Comparison of ENCODE assay signal across 28 cellular contexts in the genomic region with DNA sequence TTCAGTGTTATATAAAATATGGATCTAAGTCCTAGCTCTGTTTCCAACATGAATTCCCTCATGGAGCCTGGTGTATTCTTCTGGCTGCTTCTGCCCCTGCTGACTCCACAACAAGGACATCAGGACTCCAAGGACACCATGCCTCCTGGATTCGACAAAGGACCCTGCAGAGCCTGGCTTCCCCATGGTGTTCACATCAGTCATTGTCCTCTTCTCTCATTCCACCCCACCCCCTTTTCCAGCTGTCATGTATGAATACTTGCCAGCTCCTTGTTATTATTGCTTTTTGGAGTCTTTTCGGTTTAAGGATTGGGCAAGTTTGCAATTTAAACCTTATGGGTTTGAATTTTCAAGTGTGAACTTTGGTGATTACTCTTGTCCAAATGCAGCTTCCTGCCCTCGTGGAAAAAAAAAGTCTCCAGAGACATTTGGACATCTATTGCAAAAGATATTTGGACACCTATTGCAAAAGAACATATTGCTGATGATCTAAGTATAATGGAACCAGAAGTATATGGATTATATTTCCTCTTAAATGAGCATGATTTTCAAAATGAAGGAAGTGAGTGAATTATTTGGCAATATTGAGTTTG. TPM values are rescaled to one million over a fixed set of nuclear protein-coding genes. Genes with fewer than 3 reads are reported as not detected.
DNase-seq lines count a peak whose midpoint lies in the region; ATAC-seq and TF ChIP-seq lines count a peak whose summit lies in the region.
"Had no signal": no experiment of that assay in that cellular context is flagged by ENCODE, and none has a peak within 500 bp of the region (broad histone marks: within the 10 kb centered on the region; RNA-seq: fewer than 3 reads in every experiment).

No MANE protein-coding gene starts in this region.

- no peaks in the 10 kb centered on the region for H3K27me3 Mint-ChIP-seq in Caco-2 (ENCODE audit: insufficient read depth, unreplicated experiment)

- intact Hi-C loops in IMR-90 (cut with micrococcal nuclease), result loop anchor here (2.0 kb wide), 1 partner anchor 31 kb away; no protein-coding TSS in a partner anchor
- intact Hi-C loops in Caco-2 (cut with micrococcal nuclease; ENCODE audit: unreplicated experiment), result no loop called here
- intact Hi-C loops in vagina (cut with DNase I), result no loop called here

- WGBS in IMR-90 (ENCODE audit: extremely low coverage in 2 of 2, insufficient read length in 1 of 2), 2 experiments, result no CpG with 5 or more reads among the region's 3 CpGs

- H3K9me3 ChIP-seq in IMR-90 (ENCODE audit: control insufficient read depth, insufficient read depth, low read length) (no peaks in the 10 kb centered on the region), Caco-2 (no peaks in the 10 kb centered on the region), vagina (no peaks in the 10 kb centered on the region)
- H3K9me3 ChIP-seq: A549, SJCRH30 had no signal

- no peak overlapping the region for H2AK9ac ChIP-seq in IMR-90 (replicated peaks; ENCODE audit: low read depth, low read length, poor library complexity)

- H2AFZ ChIP-seq in IMR-90 (replicated peaks; ENCODE audit: low read length, poor library complexity), result peak overlapping the region; percentile 60

- H3K4me1 ChIP-seq in IMR-90 (ENCODE audit: control insufficient read depth, insufficient read depth, low read length), result peaks cover 9% of the 10 kb centered on the region
- H3K4me1 ChIP-seq in Caco-2, result no peaks in the 10 kb centered on the region
- no peaks in the 10 kb centered on the region for H3K4me1 ChIP-seq in vagina
- H3K4me1 ChIP-seq: A549, foreskin keratinocyte had no signal

- TF ChIP-seq POLR2A in IMR-90 (IDR thresholded peaks at IDR 0.05; ENCODE audit: low read depth, low read length) (no peak), vagina (IDR thresholded peaks at IDR 0.05) (no peak)

- H3K14ac ChIP-seq in IMR-90 (replicated peaks; ENCODE audit: low read depth, low read length), result peak overlapping the region; percentile 54; the same call in 1 of the 2 replicates

- peak overlapping the region; percentile 44; the same call in 1 of the 2 replicates for H2BK120ac ChIP-seq in IMR-90 (ENCODE audit: low read depth, low read length)

- TF ChIP-seq RAD21 in IMR-90 (IDR thresholded peaks at IDR 0.05; ENCODE audit: low read length), result no peak

- CTCF ChIA-PET in IMR-90 (lab: Yijun Ruan, JAX) (interaction anchor here (0.6 to 1.6 kb wide), 3 partner anchors 63 to 111 kb away, joined by 4 to 6 read pairs (median 5); no protein-coding TSS in a partner anchor), Caco-2 (lab: Charles Lee) (no interaction called here)

- peak overlapping the region; percentile 74; the same call in 2 of the 3 replicates for H2BK15ac ChIP-seq in IMR-90 (ENCODE audit: low read depth, low read length)

- POLR2A ChIA-PET in IMR-90 (lab: Charles Lee; ENCODE audit: unreplicated experiment) (no interaction called here), Caco-2 (lab: Charles Lee) (no interaction called here)

- DNase-seq in SIG-M5 treated with dmso at 0.1 percent for 504 hours (lab: John Stamatoyannopoulos, UW; ENCODE audit: unreplicated experiment) (peak; percentile 27), SIG-M5 (lab: John Stamatoyannopoulos, UW) (no peak), IMR-90 (peak; percentile 33), fibroblast of mammary gland (ENCODE audit: low read depth) (peak; percentile 87), skeletal muscle cell (ENCODE audit: low read depth) (peak; percentile 75), NCI-H146 (lab: John Stamatoyannopoulos, UW) (no peak), Caco-2 (no peak), vagina (ENCODE audit: extremely low spot score in 2 of 2) (no peak)
- DNase-seq: activated CD4-positive, alpha-beta T cell treated with anti-CD3 and anti-CD28 coated beads, Interleukin-2, amount 50 U/mL, for 48 hours; activated naive CD4-positive, alpha-beta T cell treated with anti-CD3 and anti-CD28 coated beads for 36 hours; activated T-cell treated with anti-CD3 and anti-CD28 coated beads, Interleukin-2, amount 50 U/mL, for 24 hours; aorta; CD4-positive, CD25-positive, alpha-beta regulatory T cell; effector memory CD4-positive, alpha-beta T cell; hypothalamus; KG1; kidney; mesendoderm; natural killer cell; NCI-H1105; NCI-H2107; NCI-H526; posterior cingulate gyrus; SJCRH30; stimulated activated CD4-positive, alpha-beta T cell treated with anti-CD3 and anti-CD28 coated beads, Interleukin-4, amount 100 ng/mL, for 4 hours; T-helper 17 cell had no signal

- no peak overlapping the region for H3K23ac ChIP-seq in IMR-90 (ENCODE audit: low read depth, low read length)

- TF ChIP-seq CTCF in IMR-90 (conservative IDR thresholded peaks at IDR 0.05; ENCODE audit: low read depth, low read length) (no peak), fibroblast of mammary gland (conservative IDR thresholded peaks at IDR 0.05; ENCODE audit: control insufficient read depth, insufficient read depth, low read depth, low read length) (no peak), Caco-2 (IDR thresholded peaks at IDR 0.05; ENCODE audit: insufficient read depth in 1 of 2, low read depth in 1 of 2, low read length in 1 of 2, severe bottlenecking in 1 of 2, unreplicated experiment in 1 of 2) (no peak), vagina (IDR thresholded peaks at IDR 0.05) (no peak)

- H3K4ac ChIP-seq in IMR-90 (ENCODE audit: low read depth, low read length), result peak overlapping the region; percentile 48; the same call in 1 of the 2 replicates

- H4K91ac ChIP-seq in IMR-90 (ENCODE audit: insufficient read depth, low read depth, low read length), result peak overlapping the region; percentile 68

- H3K9me1 ChIP-seq in IMR-90 (ENCODE audit: insufficient read depth, low read length), result peaks cover 6% of the 10 kb centered on the region

- H3K36me3 ChIP-seq in IMR-90 (ENCODE audit: control insufficient read depth, insufficient read depth, low read length) (no peaks in the 10 kb centered on the region), Caco-2 (ENCODE audit: control insufficient read depth, insufficient read depth, low read length) (no peaks in the 10 kb centered on the region), vagina (no peaks in the 10 kb centered on the region)
- H3K36me3 ChIP-seq: SJCRH30 had no signal

- peak overlapping the region; percentile 41; the same call in 1 of the 2 replicates for H2BK20ac ChIP-seq in IMR-90 (ENCODE audit: low read depth, low read length)

- H3K9me3 Mint-ChIP-seq in Caco-2 (ENCODE audit: unreplicated experiment), result no peaks in the 10 kb centered on the region
- H3K9me3 Mint-ChIP-seq: activated naive CD4-positive, alpha-beta T cell treated with anti-CD3 and anti-CD28 coated beads for 36 hours; activated T-cell treated with anti-CD3 and anti-CD28 coated beads, Interleukin-2, amount 50 U/mL, for 24 hours; natural killer cell had no signal

- H4K5ac ChIP-seq in IMR-90 (ENCODE audit: low read depth, low read length), result peak overlapping the region; percentile 85

- H4K20me1 ChIP-seq in IMR-90 (ENCODE audit: insufficient read depth, low read length), result no peaks in the 10 kb centered on the region

- no peaks in the 10 kb centered on the region for H3K79me1 ChIP-seq in IMR-90 (ENCODE audit: low read depth in 1 of 2, low read length in 2 of 2)

- H3K27ac ChIP-seq in IMR-90 (ENCODE audit: insufficient read depth, low read length), result peak overlapping the region; percentile 82; the same call in 1 of the 2 replicates
- no peak overlapping the region for H3K27ac ChIP-seq in vagina
- H3K27ac ChIP-seq: A549, foreskin keratinocyte, SJCRH30 had no signal

- peak overlapping the region; percentile 67 for H2BK5ac ChIP-seq in IMR-90 (ENCODE audit: low read depth, low read length, poor library complexity, severe bottlenecking)

- no peak overlapping the region for H3K4me3 Mint-ChIP-seq in Caco-2 (ENCODE audit: unreplicated experiment)
- H3K4me3 Mint-ChIP-seq: activated naive CD4-positive, alpha-beta T cell treated with anti-CD3 and anti-CD28 coated beads for 36 hours; activated T-cell treated with anti-CD3 and anti-CD28 coated beads, Interleukin-2, amount 50 U/mL, for 24 hours; CD4-positive, CD25-positive, alpha-beta regulatory T cell; natural killer cell; T-helper 17 cell had no signal

- peak overlapping the region; percentile 50 to 55; a peak in 1 of 4 replicates for H4K8ac ChIP-seq in IMR-90 (ENCODE audit: low read depth in 2 of 2, low read length in 2 of 2)

- H3K4me1 Mint-ChIP-seq in Caco-2 (ENCODE audit: low read depth, unreplicated experiment), result no peaks in the 10 kb centered on the region
- H3K4me1 Mint-ChIP-seq: CD4-positive, CD25-positive, alpha-beta regulatory T cell; natural killer cell; T-helper 17 cell had no signal

- peak overlapping the region; percentile 87; the same call in 1 of the 2 replicates for H2AK5ac ChIP-seq in IMR-90 (ENCODE audit: low read depth, low read length)

- H3K9ac ChIP-seq in IMR-90 (ENCODE audit: low read depth, low read length), result no peak overlapping the region

- in situ Hi-C loops in IMR-90 (cut with MboI; ENCODE audit: low sequenced_read_pairs), result no loop called here

- BruUV-seq in IMR-90 (replicated peaks; lab: Mats Ljungman, UMichigan) (no TSS peak), Caco-2 (replicated peaks; lab: Mats Ljungman, UMichigan) (no TSS peak)

- H3K27me3 ChIP-seq in IMR-90 (ENCODE audit: control insufficient read depth, insufficient read depth, low read length) (no peaks in the 10 kb centered on the region), Caco-2 (replicated peaks; ENCODE audit: control insufficient read depth, insufficient read depth, low read length) (no peaks in the 10 kb centered on the region), vagina (no peaks in the 10 kb centered on the region)
- H3K27me3 ChIP-seq: foreskin keratinocyte, SJCRH30 had no signal

- peak overlapping the region; percentile 96 for H3K18ac ChIP-seq in IMR-90 (ENCODE audit: low read depth, low read length)

- H3K4me2 ChIP-seq in IMR-90 (ENCODE audit: low read depth, low read length), result no peak overlapping the region; the same call in 1 of the 2 replicates
- H3K4me2 ChIP-seq: A549 had no signal

- H3K4me3 ChIP-seq in IMR-90 (ENCODE audit: insufficient read depth, low read depth, low read length), result no peak overlapping the region
- no peak overlapping the region for H3K4me3 ChIP-seq in fibroblast of mammary gland (ENCODE audit: control insufficient read depth, low read depth, low read length)
- no peak overlapping the region for H3K4me3 ChIP-seq in skeletal muscle cell (ENCODE audit: low read depth, low read length)
- no peak overlapping the region for H3K4me3 ChIP-seq in Caco-2 (ENCODE audit: low read depth, low read length)
- no peak overlapping the region for H3K4me3 ChIP-seq in vagina
- H3K4me3 ChIP-seq: A549, SJCRH30 had no signal

- no peak overlapping the region for H3K27ac Mint-ChIP-seq in Caco-2 (ENCODE audit: unreplicated experiment)
- H3K27ac Mint-ChIP-seq: activated naive CD4-positive, alpha-beta T cell treated with anti-CD3 and anti-CD28 coated beads for 36 hours; activated T-cell treated with anti-CD3 and anti-CD28 coated beads, Interleukin-2, amount 50 U/mL, for 24 hours; CD4-positive, CD25-positive, alpha-beta regulatory T cell; natural killer cell; T-helper 17 cell had no signal

- dilution Hi-C loops in IMR-90 (cut with HindIII; ENCODE audit: low sequenced_read_pairs, unreplicated experiment), result no loop called here

- ATAC-seq in IMR-90 (ENCODE audit: low read depth), result 0 out of 2 replicates have a peak, but pooled peaks have one; percentile 14
- ATAC-seq: A549, natural killer cell, T-helper 17 cell had no signal

- no peaks in the 10 kb centered on the region for H3K36me3 Mint-ChIP-seq in Caco-2 (ENCODE audit: insufficient read depth, unreplicated experiment)
- H3K36me3 Mint-ChIP-seq: CD4-positive, CD25-positive, alpha-beta regulatory T cell; natural killer cell had no signal

- no peak overlapping the region for H3K56ac ChIP-seq in IMR-90 (ENCODE audit: extremely low read depth, insufficient read depth, low read length)

RNA-seq across cellular contexts. Expression of a gene that starts 14.2 kb away (rescaled TPM):
- total RNA-seq in IMR-90 (2012; rRNA removed) (under 0.01 and 0.18 TPM in 2 replicates), Caco-2 (2022) (0.27 and 0.42 TPM in 2 replicates), vagina (1.7 TPM)
- polyA plus RNA-seq in IMR-90 (2012; rRNA removed), result 0.06 and 0.10 TPM in 2 replicates
- polyA plus RNA-seq in IMR-90 (2012; cell fraction: cytosol; rRNA removed), result 0.01 TPM in 1 of 2 replicates, not detected in the other
- polyA plus RNA-seq in IMR-90 (2012; cell fraction: nucleus; rRNA removed; ENCODE audit: low replicate concordance), result 0.02 and 0.76 TPM in 2 replicates
- total RNA-seq: activated naive CD4-positive, alpha-beta T cell treated with anti-CD3 and anti-CD28 coated beads for 36 hours; CD4-positive, CD25-positive, alpha-beta regulatory T cell; kidney; T-helper 17 cell had no signal
- polyA plus RNA-seq: CD4-positive, CD25-positive, alpha-beta regulatory T cell had no signal

Comparison
In these comparisons a context has a peak if more than half of its experiments do, and no peak if none do; other contexts are left out.
1. DNase-seq: peak in SIG-M5 treated with dmso at 0.1 percent for 504 hours (single experiment), IMR-90 (single experiment), fibroblast of mammary gland (single experiment) and skeletal muscle cell (single experiment); none in SIG-M5 (single experiment), NCI-H146 (single experiment), Caco-2 (0 of 2) and vagina (0 of 2).